ENCODE assay signal across 10 cellular contexts in genomic region chr17:77129568-77130301, GRCh38. TPM values are rescaled to one million over a fixed set of nuclear protein-coding genes. Genes with fewer than 3 reads are reported as not detected.
DNase-seq lines count a peak whose midpoint lies in the region; ATAC-seq lines count a peak whose summit lies in the region.
"Had no signal": no experiment of that assay in that cellular context is flagged by ENCODE, and none has a peak within 500 bp of the region (broad histone marks: within the 10 kb centered on the region; RNA-seq: fewer than 3 reads in every experiment).

No MANE protein-coding gene starts in this region.

- 0 out of 2 replicates have a peak overlapping the region, but pooled peaks have one; percentile 31 for H3K27ac ChIP-seq in SK-N-MC
- H3K27ac ChIP-seq: cardiac muscle cell had no signal

- intact Hi-C loops in sciatic nerve (cut with DNase I): no loop called here

- peak; percentile 62 for ATAC-seq in sciatic nerve
- ATAC-seq in HG03175 (IDR thresholded peaks at IDR 0.05; ENCODE audit: unreplicated experiment): no peak

- H3K36me3 ChIP-seq in SK-N-MC (ENCODE audit: insufficient read depth, low read length): no peaks in the 10 kb centered on the region
- H3K36me3 ChIP-seq: cardiac muscle cell had no signal

- H3K9me3 ChIP-seq in SK-N-MC (ENCODE audit: low read depth, low read length): no peaks in the 10 kb centered on the region

- no peak overlapping the region for H3K9ac ChIP-seq in SK-N-MC (ENCODE audit: insufficient read length)

- H3K4me3 ChIP-seq in SK-N-MC: no peak overlapping the region
- H3K4me3 ChIP-seq: cardiac muscle cell had no signal

- peak; percentile 60 for DNase-seq in ELF-1 (ENCODE audit: low read depth, low spot score)
- DNase-seq in SK-N-MC (ENCODE audit: low read depth, low spot score): no peak
- DNase-seq in fibroblast of the conjunctiva (ENCODE audit: low read depth): peak; percentile 49
- DNase-seq in sciatic nerve (ENCODE audit: low spot score): no peak
- no peak for DNase-seq in SIG-M5 treated with dmso at 0.1 percent for 504 hours (lab: John Stamatoyannopoulos, UW; ENCODE audit: unreplicated experiment)
- no peak for DNase-seq in NCI-H1930 (lab: John Stamatoyannopoulos, UW)
- no peak for DNase-seq in stimulated activated CD4-positive, alpha-beta T cell treated with anti-CD3 and anti-CD28 coated beads, Interleukin-4, amount 100 ng/mL, for 24 hours
- DNase-seq: NCI-H2171 treated with DMSO at 0.1 percent for 48 hours had no signal

RNA-seq across cellular contexts. Expression of gene SEC14L1, which starts 11.0 kb away (rescaled TPM):
- total RNA-seq in sciatic nerve: 130 TPM

Comparison
In these comparisons a context has a peak if more than half of its experiments do, and no peak if none do; other contexts are left out.
1. DNase-seq: peak in ELF-1 (single experiment) and fibroblast of the conjunctiva (single experiment); none in SK-N-MC (single experiment), sciatic nerve (single experiment), SIG-M5 treated with dmso at 0.1 percent for 504 hours (single experiment), NCI-H1930 (0 of 2) and stimulated activated CD4-positive, alpha-beta T cell treated with anti-CD3 and anti-CD28 coated beads, Interleukin-4, amount 100 ng/mL, for 24 hours (single experiment).